In the genomic region with DNA sequence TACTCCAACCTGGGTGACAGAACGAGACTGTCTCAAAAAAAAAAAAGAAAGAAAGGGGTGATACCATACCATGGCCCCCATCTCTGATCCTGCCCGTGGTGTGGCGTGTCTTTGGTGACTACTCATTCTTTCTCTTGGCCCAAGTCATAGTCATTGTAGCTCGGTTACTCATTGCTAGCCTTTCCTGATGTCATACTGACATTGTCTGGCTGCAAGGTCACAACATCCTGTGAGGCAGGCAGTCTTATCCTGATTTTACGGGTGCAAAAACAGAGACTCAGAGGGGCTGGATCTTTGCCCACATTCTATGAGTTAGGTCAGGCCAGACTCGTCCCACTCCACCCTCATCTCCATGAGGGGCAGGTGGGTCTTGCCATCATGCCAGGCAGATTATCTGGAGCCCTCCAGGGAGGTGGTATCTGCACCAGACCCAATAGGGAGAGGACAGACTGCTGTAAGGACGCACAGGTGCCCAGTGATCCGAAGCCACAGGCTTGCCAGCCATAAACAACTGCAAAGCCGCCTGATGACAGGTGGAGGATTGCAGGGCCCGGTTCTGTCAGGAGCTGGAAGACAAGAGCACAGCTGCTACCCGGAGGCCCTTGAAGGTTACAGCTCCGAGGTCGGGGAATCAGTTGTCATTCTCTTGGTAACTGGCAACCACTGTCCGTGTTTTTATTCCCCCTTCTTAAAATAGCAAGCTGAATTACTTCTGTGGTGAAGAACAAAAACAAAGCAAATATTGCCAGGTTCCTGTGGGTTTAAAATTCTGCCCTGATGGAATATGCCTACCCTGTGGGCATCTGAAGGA, we compare ENCODE assay signal across 8 cellular contexts. TPM values are rescaled to one million over a fixed set of nuclear protein-coding genes. Genes with fewer than 3 reads are reported as not detected.
DNase-seq lines count a peak whose midpoint lies in the region; ATAC-seq, FAIRE-seq and TF ChIP-seq lines count a peak whose summit lies in the region.

No MANE protein-coding gene starts in this region.

- no peak for FAIRE-seq in D721Med (lab: Jason Lieb, UNC)

- peak; percentile 56 for DNase-seq in activated CD4-positive, alpha-beta T cell treated with anti-CD3 and anti-CD28 coated beads for 48 hours
- DNase-seq in activated CD4-positive, alpha-beta T cell treated with anti-CD3 and anti-CD28 coated beads, Interleukin-2, amount 50 U/mL, for 4 hours = no peak
- DNase-seq in RWPE1 (ENCODE audit: low spot score) (peak; percentile 11), epithelial cell of prostate (ENCODE audit: low read depth, low spot score) (no peak), psoas muscle (peak; percentile 84 to 94), D721Med (ENCODE audit: insufficient read length, low spot score) (no peak)
- DNase-seq in activated CD4-positive, alpha-beta T cell treated with anti-CD3 and anti-CD28 coated beads for 1 hour = no peak

- peak overlapping the region; percentile 48 for H3K4me3 ChIP-seq in psoas muscle

- peaks cover 0 to 31% of the 10 kb centered on the region in 2 donors for H3K36me3 ChIP-seq in psoas muscle (ENCODE audit: insufficient read depth in 1 of 2, low read depth in 1 of 2)

- H3K9me3 ChIP-seq in psoas muscle = no peaks in the 10 kb centered on the region

- intact Hi-C loops in psoas muscle (cut with DNase I) = no loop called here

- H3K27me3 ChIP-seq in psoas muscle (ENCODE audit: insufficient read depth in 3 of 3, low read length in 2 of 3) = no peaks in the 10 kb centered on the region

- peaks cover 91% of the 10 kb centered on the region for H3K4me1 ChIP-seq in psoas muscle

- ATAC-seq in psoas muscle = peak; percentile 72 to 78 (median 74)
- ATAC-seq in GM18511 (IDR thresholded peaks at IDR 0.05; ENCODE audit: unreplicated experiment) = no peak

- 12 to 18% (median 17%) methylated on average over 14 of the region's 14 CpGs for WGBS in psoas muscle, 3 donors

- no peak for TF ChIP-seq CTCF in RWPE1 (conservative IDR thresholded peaks at IDR 0.05; ENCODE audit: low read depth)
- TF ChIP-seq CTCF in psoas muscle (IDR thresholded peaks at IDR 0.05) = no peak
- TF ChIP-seq CTCF in D721Med (IDR thresholded peaks at IDR 0.05; ENCODE audit: insufficient read depth, missing control alignments) = no peak

- H3K27ac ChIP-seq in RWPE1 (peak overlapping the region; percentile 42), epithelial cell of prostate (peak overlapping the region; percentile 65), psoas muscle (peak overlapping the region; percentile 95)

- POLR2A ChIA-PET in RWPE1 (lab: Yijun Ruan, JAX; ENCODE audit: low non-redundant PET) = no interaction called here

- CTCF ChIA-PET in RWPE1 (lab: Yijun Ruan, JAX) = no interaction called here

RNA-seq across cellular contexts. Expression of a gene that starts 13.8 kb away (rescaled TPM):
- total RNA-seq in psoas muscle = 100 to 1,000 TPM in 3 of 4 donors, 10 to 100 TPM in 1; 91.7 to 187 (median 156) TPM
- polyA plus RNA-seq in psoas muscle = 100 to 1,000 TPM in 1 of 3 donors, 10 to 100 TPM in 2; 69.7 to 116 (median 92.4) TPM

RNA-seq across cellular contexts. Expression of a gene that starts 56.2 kb away (rescaled TPM):
- total RNA-seq in psoas muscle = 10 to 100 TPM in 3 of 4 donors, 1 to 10 TPM in 1; 7.1 to 12.4 (median 11.3) TPM
- 1 to 10 TPM; 6.0 to 9.7 (median 6.5) TPM for polyA plus RNA-seq in psoas muscle

Comparison
In these comparisons a context has a peak if more than half of its experiments do, and no peak if none do; other contexts are left out.
1. DNase-seq: peak in activated CD4-positive, alpha-beta T cell treated with anti-CD3 and anti-CD28 coated beads for 48 hours (single experiment), RWPE1 (single experiment) and psoas muscle (2 of 2); none in activated CD4-positive, alpha-beta T cell treated with anti-CD3 and anti-CD28 coated beads, Interleukin-2, amount 50 U/mL, for 4 hours (0 of 2), epithelial cell of prostate (single experiment), D721Med (single experiment) and activated CD4-positive, alpha-beta T cell treated with anti-CD3 and anti-CD28 coated beads for 1 hour (single experiment).
2. H3K27ac ChIP-seq: peak in every context shown above with its lines; median percentile 95 in psoas muscle; 65 in epithelial cell of prostate; 42 in RWPE1.